18 cellular contexts compared by ENCODE assay signal in the genomic region with DNA sequence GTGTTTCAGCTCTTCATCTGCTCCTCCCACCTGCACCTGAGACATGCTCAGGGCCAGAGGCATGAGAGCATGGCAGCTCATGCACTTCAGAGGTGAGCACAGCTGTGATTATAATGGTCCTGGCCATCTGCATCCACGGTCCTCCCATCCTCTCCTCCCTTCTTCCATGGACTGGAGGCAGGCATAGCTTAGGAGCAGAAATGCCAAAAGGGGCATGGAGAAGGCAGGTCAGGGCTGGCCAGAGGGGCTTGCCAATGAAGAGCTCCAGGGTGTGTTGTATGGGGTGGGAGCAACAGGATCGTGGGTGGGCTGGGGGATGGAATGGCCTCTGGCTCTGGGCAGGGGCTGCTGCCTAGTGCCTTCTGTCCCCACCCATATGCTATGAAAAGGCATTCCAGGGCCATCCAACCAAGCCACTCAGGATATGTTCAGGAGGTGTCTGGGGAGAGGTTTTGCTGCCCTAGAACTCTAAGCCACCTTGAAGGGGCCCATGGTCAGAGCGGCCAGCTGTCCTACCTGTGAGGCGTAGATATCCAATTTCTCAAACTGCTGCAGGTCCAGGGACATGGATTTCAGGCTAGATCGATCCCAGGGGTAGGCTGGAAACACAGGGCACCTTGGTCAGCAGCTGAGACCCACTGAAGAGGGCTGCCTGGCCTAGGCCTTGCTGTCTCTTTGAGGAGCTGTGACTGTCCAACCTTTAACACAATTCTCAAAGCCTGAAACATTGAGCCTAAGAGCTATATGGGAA. TPM values are rescaled to one million over a fixed set of nuclear protein-coding genes. Genes with fewer than 3 reads are reported as not detected.
DNase-seq lines count a peak whose midpoint lies in the region; ATAC-seq and TF ChIP-seq lines count a peak whose summit lies in the region.
"Had no signal": no experiment of that assay in that cellular context is flagged by ENCODE, and none has a peak within 500 bp of the region (broad histone marks: within the 10 kb centered on the region; RNA-seq: fewer than 3 reads in every experiment).

No MANE protein-coding gene starts in this region.

- H3K4me1 Mint-ChIP-seq in progenitor cell of endocrine pancreas (ENCODE audit: low read depth), result no peaks in the 10 kb centered on the region
- no peaks in the 10 kb centered on the region for H3K4me1 Mint-ChIP-seq in stimulated activated naive CD8-positive, alpha-beta T cell treated with anti-CD3 and anti-CD28 coated beads, Interleukin-15, amount 100 ng/mL, for 72 hours
- H3K4me1 Mint-ChIP-seq: CD4-positive, CD25-positive, alpha-beta regulatory T cell had no signal

- intact Hi-C loops in cardiac septum (cut with DNase I) (no loop called here), Right ventricle myocardium superior (cut with DNase I) (no loop called here)

- H3K27me3 Mint-ChIP-seq in progenitor cell of endocrine pancreas, result no peaks in the 10 kb centered on the region
- no peaks in the 10 kb centered on the region for H3K27me3 Mint-ChIP-seq in stimulated activated naive CD8-positive, alpha-beta T cell treated with anti-CD3 and anti-CD28 coated beads, Interleukin-15, amount 100 ng/mL, for 72 hours
- H3K27me3 Mint-ChIP-seq: CD4-positive, CD25-positive, alpha-beta regulatory T cell had no signal

- ATAC-seq in Right ventricle myocardium superior (ENCODE audit: poor library complexity), result no peak
- ATAC-seq in stimulated activated naive CD8-positive, alpha-beta T cell treated with anti-CD3 and anti-CD28 coated beads, Interleukin-15, amount 100 ng/mL, for 72 hours, result no peak

- H3K9me3 Mint-ChIP-seq in progenitor cell of endocrine pancreas (ENCODE audit: low read depth), result no peaks in the 10 kb centered on the region
- H3K9me3 Mint-ChIP-seq in stimulated activated naive CD8-positive, alpha-beta T cell treated with anti-CD3 and anti-CD28 coated beads, Interleukin-15, amount 100 ng/mL, for 72 hours, result peaks cover 0 to 11% of the 10 kb centered on the region in 2 donors

- no peak overlapping the region for H3K27ac Mint-ChIP-seq in progenitor cell of endocrine pancreas
- no peak overlapping the region for H3K27ac Mint-ChIP-seq in stimulated activated naive CD8-positive, alpha-beta T cell treated with anti-CD3 and anti-CD28 coated beads, Interleukin-15, amount 100 ng/mL, for 72 hours

- H3K4me3 Mint-ChIP-seq in progenitor cell of endocrine pancreas (ENCODE audit: low read depth), result no peak overlapping the region
- H3K4me3 Mint-ChIP-seq in stimulated activated naive CD8-positive, alpha-beta T cell treated with anti-CD3 and anti-CD28 coated beads, Interleukin-15, amount 100 ng/mL, for 72 hours, result no peak overlapping the region
- H3K4me3 Mint-ChIP-seq: CD4-positive, CD25-positive, alpha-beta regulatory T cell had no signal

- no peaks in the 10 kb centered on the region for H3K36me3 Mint-ChIP-seq in progenitor cell of endocrine pancreas (ENCODE audit: insufficient read depth)

- DNase-seq in cardiac septum (ENCODE audit: low spot score), result peak; percentile 55
- DNase-seq in Right ventricle myocardium superior, result no peak
- DNase-seq in ecto neural progenitor cell (ENCODE audit: low spot score), result peak; percentile 18
- peak; percentile 1 for DNase-seq in progenitor cell of endocrine pancreas (ENCODE audit: low spot score, unreplicated experiment)
- no peak for DNase-seq in Ammon's horn (ENCODE audit: low spot score)
- no peak for DNase-seq in NCI-H2227 (lab: John Stamatoyannopoulos, UW; ENCODE audit: unreplicated experiment)
- no peak for DNase-seq in stimulated activated naive CD8-positive, alpha-beta T cell treated with anti-CD3 and anti-CD28 coated beads, Interleukin-15, amount 100 ng/mL, for 72 hours
- DNase-seq: CD4-positive, CD25-positive, alpha-beta regulatory T cell; NCI-H1048; NCI-H1417; NCI-H1694; NCI-H2029 treated with DMSO at 0.1 percent for 48 hours; NCI-H2227 treated with DMSO at 0.1 percent for 48 hours; NCI-H526 treated with DMSO at 0.1 percent for 48 hours; RPMI8226; SHP77 treated with DMSO at 0.1 percent for 48 hours had no signal

- TF ChIP-seq CTCF in progenitor cell of endocrine pancreas (IDR thresholded peaks at IDR 0.05; ENCODE audit: unreplicated experiment), result no peak

RNA-seq across cellular contexts. Expression of a gene that starts 26.1 kb away (rescaled TPM):
- total RNA-seq in cardiac septum, result 3.9 TPM
- 13.7 TPM for total RNA-seq in Right ventricle myocardium superior
- not detected in 2 replicates for total RNA-seq in progenitor cell of endocrine pancreas
- total RNA-seq: A172; CD4-positive, CD25-positive, alpha-beta regulatory T cell; NCI-H460 had no signal

Comparison
In these comparisons a context has a peak if more than half of its experiments do, and no peak if none do; other contexts are left out.
1. DNase-seq: peak in cardiac septum (single experiment), ecto neural progenitor cell (single experiment) and progenitor cell of endocrine pancreas (single experiment); none in Right ventricle myocardium superior (single experiment), Ammon's horn (single experiment), NCI-H2227 (single experiment) and stimulated activated naive CD8-positive, alpha-beta T cell treated with anti-CD3 and anti-CD28 coated beads, Interleukin-15, amount 100 ng/mL, for 72 hours (0 of 2).